In the genomic region with DNA sequence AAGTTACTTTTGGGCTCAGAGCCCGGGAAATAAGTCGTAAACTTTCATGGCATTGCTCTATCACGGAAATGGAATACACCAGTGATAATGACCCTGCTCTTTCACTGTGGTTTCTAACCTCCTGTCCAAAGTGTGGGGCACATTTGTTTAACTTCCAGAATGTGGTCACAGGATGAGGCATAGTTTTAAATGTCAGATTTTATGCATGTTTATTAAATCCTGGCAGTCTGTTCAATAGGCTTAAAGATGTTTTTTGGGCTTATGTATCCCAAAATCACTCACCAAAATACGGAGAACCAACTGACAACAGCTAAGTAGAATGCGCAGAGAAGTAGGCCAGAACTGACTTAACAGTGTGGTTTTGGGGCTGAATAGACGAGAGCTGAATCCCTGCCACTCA, we compare ENCODE assay signal across 15 cellular contexts. TPM values are rescaled to one million over a fixed set of nuclear protein-coding genes. Genes with fewer than 3 reads are reported as not detected.
DNase-seq lines count a peak whose midpoint lies in the region; ATAC-seq lines count a peak whose summit lies in the region.
"Had no signal": no experiment of that assay in that cellular context is flagged by ENCODE, and none has a peak within 500 bp of the region (broad histone marks: within the 10 kb centered on the region; RNA-seq: fewer than 3 reads in every experiment).

No MANE protein-coding gene starts in this region.

- H3K4me1 Mint-ChIP-seq in activated CD8-positive, alpha-beta T cell treated with anti-CD3 and anti-CD28 coated beads, Interleukin-2, amount 10 ng/mL, durations not matched to agents 7 days and 5 days (ENCODE audit: low read depth), result peaks cover 97% of the 10 kb centered on the region

- H3K36me3 Mint-ChIP-seq in activated CD8-positive, alpha-beta T cell treated with anti-CD3 and anti-CD28 coated beads, Interleukin-2, amount 10 ng/mL, durations not matched to agents 7 days and 5 days (ENCODE audit: low read depth), result peaks cover 91% of the 10 kb centered on the region

- H3K27ac Mint-ChIP-seq in activated CD8-positive, alpha-beta T cell treated with anti-CD3 and anti-CD28 coated beads, Interleukin-2, amount 10 ng/mL, durations not matched to agents 7 days and 5 days, result peak overlapping the region; percentile 88

- peak; percentile 90 for DNase-seq in AG08395 (ENCODE audit: low spot score)
- peak; percentile 89 for DNase-seq in EL
- DNase-seq in activated CD8-positive, alpha-beta T cell treated with anti-CD3 and anti-CD28 coated beads, Interleukin-2, amount 10 ng/mL, durations not matched to agents 7 days and 5 days, result no peak
- peak; percentile 83 for DNase-seq in foreskin melanocyte
- no peak for DNase-seq in NCI-H187 treated with DMSO at 0.1 percent for 48 hours (lab: John Stamatoyannopoulos, UW)
- DNase-seq in GDM1 (lab: John Stamatoyannopoulos, UW), result no peak
- DNase-seq: activated effector memory CD4-positive, alpha-beta T cell treated with Interleukin-2 at 50 U/mL for 16 hours; effector memory CD4-positive, alpha-beta T cell; left colon; NCI-H345 had no signal

- no peaks in the 10 kb centered on the region for H3K9me3 Mint-ChIP-seq in activated CD8-positive, alpha-beta T cell treated with anti-CD3 and anti-CD28 coated beads, Interleukin-2, amount 10 ng/mL, durations not matched to agents 7 days and 5 days (ENCODE audit: insufficient read depth)

- H3K27me3 Mint-ChIP-seq in activated CD8-positive, alpha-beta T cell treated with anti-CD3 and anti-CD28 coated beads, Interleukin-2, amount 10 ng/mL, durations not matched to agents 7 days and 5 days (ENCODE audit: low read depth), result no peaks in the 10 kb centered on the region
- H3K27me3 Mint-ChIP-seq: naive thymus-derived CD4-positive, alpha-beta T cell had no signal

- POLR2A ChIA-PET in activated CD8-positive, alpha-beta T cell treated with anti-CD3 and anti-CD28 coated beads, Interleukin-2, amount 10 ng/mL, durations not matched to agents 7 days and 5 days (lab: Charles Lee), result interaction anchor here (1.2 kb wide), 1 partner anchor 47 kb away, joined by 3 read pairs; no protein-coding TSS in a partner anchor

- no peak for ATAC-seq in activated CD8-positive, alpha-beta T cell treated with anti-CD3 and anti-CD28 coated beads, Interleukin-2, amount 10 ng/mL, durations not matched to agents 7 days and 5 days
- no peak for ATAC-seq in HG03565 (IDR thresholded peaks at IDR 0.05; ENCODE audit: unreplicated experiment)
- no peak for ATAC-seq in HG02870 (IDR thresholded peaks at IDR 0.05; ENCODE audit: unreplicated experiment)
- ATAC-seq: left colon; naive thymus-derived CD4-positive, alpha-beta T cell had no signal

- peak overlapping the region; percentile 34 for H3K4me3 Mint-ChIP-seq in activated CD8-positive, alpha-beta T cell treated with anti-CD3 and anti-CD28 coated beads, Interleukin-2, amount 10 ng/mL, durations not matched to agents 7 days and 5 days

- CTCF ChIA-PET in activated CD8-positive, alpha-beta T cell treated with anti-CD3 and anti-CD28 coated beads, Interleukin-2, amount 10 ng/mL, durations not matched to agents 7 days and 5 days (lab: Charles Lee), result interaction anchor here (1.3 to 10.7 kb wide), 3 partner anchors 10 to 130 kb away, joined by 3 to 159 read pairs (median 4); no protein-coding TSS in a partner anchor

RNA-seq across cellular contexts. Expression of gene CXCR6, which starts 5.1 kb away (rescaled TPM):
- 10 to 100 TPM; 26.5 to 27.6 TPM for total RNA-seq in activated CD8-positive, alpha-beta T cell treated with anti-CD3 and anti-CD28 coated beads, Interleukin-2, amount 10 ng/mL, durations not matched to agents 7 days and 5 days
- total RNA-seq: bronchial epithelial cell, renal cortical epithelial cell had no signal

RNA-seq across cellular contexts. Expression of gene FYCO1, which starts 47.2 kb away (rescaled TPM):
- 10 to 100 TPM; 16.6 to 19.5 TPM for total RNA-seq in activated CD8-positive, alpha-beta T cell treated with anti-CD3 and anti-CD28 coated beads, Interleukin-2, amount 10 ng/mL, durations not matched to agents 7 days and 5 days

Comparison
In these comparisons a context has a peak if more than half of its experiments do, and no peak if none do; other contexts are left out.
1. DNase-seq: peak in AG08395 (single experiment), EL (single experiment) and foreskin melanocyte (single experiment); none in activated CD8-positive, alpha-beta T cell treated with anti-CD3 and anti-CD28 coated beads, Interleukin-2, amount 10 ng/mL, durations not matched to agents 7 days and 5 days (single experiment), NCI-H187 treated with DMSO at 0.1 percent for 48 hours (single experiment) and GDM1 (single experiment).